ENCODE assay signal across 19 cellular contexts in genomic region chr14:91786188-91786587, GRCh38. TPM values are rescaled to one million over a fixed set of nuclear protein-coding genes. Genes with fewer than 3 reads are reported as not detected.
DNase-seq lines count a peak whose midpoint lies in the region; ATAC-seq and TF ChIP-seq lines count a peak whose summit lies in the region.
"Had no signal": no experiment of that assay in that cellular context is flagged by ENCODE, and none has a peak within 500 bp of the region (broad histone marks: within the 10 kb centered on the region; RNA-seq: fewer than 3 reads in every experiment).

No MANE protein-coding gene starts in this region.

- no peak for ATAC-seq in activated naive CD4-positive, alpha-beta T cell treated with anti-CD3 and anti-CD28 coated beads, Interleukin-2, amount 50 U/mL, for 72 hours
- ATAC-seq in CD4-positive, alpha-beta T cell (ENCODE audit: poor library complexity): no peak
- ATAC-seq in central memory CD8-positive, alpha-beta T cell (replicated peaks; ENCODE audit: extremely low read depth, poor library complexity, severe bottlenecking): no peak
- ATAC-seq in stimulated activated effector memory CD8-positive, alpha-beta T cell treated with anti-CD3 and anti-CD28 coated beads, Interleukin-12 subunit alpha, Interleukin-12 subunit beta, amount 100 ng/mL, for 72 hours: no peak
- no peak for ATAC-seq in right cardiac atrium
- ATAC-seq: HCT116 had no signal

- H3K27me3 ChIP-seq in CD4-positive, alpha-beta T cell (ENCODE audit: control insufficient read depth, insufficient read depth, low read length): no peaks in the 10 kb centered on the region
- H3K27me3 ChIP-seq in right cardiac atrium (ENCODE audit: control insufficient read depth, insufficient read depth) (no peaks in the 10 kb centered on the region), H7 (ENCODE audit: control insufficient read depth, insufficient read depth, low read length) (no peaks in the 10 kb centered on the region)
- H3K27me3 ChIP-seq: BLaER1 treated with 17β-estradiol and CSF1 and Interleukin-3, amounts not matched to agents 10 nM and 100 nM had no signal

- POLR2A ChIA-PET in CD4-positive, alpha-beta T cell (lab: Charles Lee): interaction anchor here (1.0 kb wide), 2 partner anchors 48 to 86 kb away, joined by 3 read pairs; no protein-coding TSS in a partner anchor

- H3K4me1 ChIP-seq in right cardiac atrium (ENCODE audit: control insufficient read depth, insufficient read depth, low read length): no peaks in the 10 kb centered on the region
- H3K4me1 ChIP-seq: BLaER1 treated with 17β-estradiol and CSF1 and Interleukin-3, amounts not matched to agents 10 nM and 100 nM had no signal

- no peaks in the 10 kb centered on the region for H3K36me3 ChIP-seq in H7 (replicated peaks; ENCODE audit: control insufficient read depth, insufficient read depth, low read length)
- H3K36me3 ChIP-seq: BLaER1 treated with 17β-estradiol and CSF1 and Interleukin-3, amounts not matched to agents 10 nM and 100 nM had no signal

- H3K4me3 Mint-ChIP-seq in activated naive CD4-positive, alpha-beta T cell treated with anti-CD3 and anti-CD28 coated beads for 36 hours: no peak overlapping the region
- no peak overlapping the region for H3K4me3 Mint-ChIP-seq in CD4-positive, alpha-beta T cell
- H3K4me3 Mint-ChIP-seq in central memory CD8-positive, alpha-beta T cell: no peak overlapping the region
- H3K4me3 Mint-ChIP-seq in stimulated activated effector memory CD8-positive, alpha-beta T cell treated with anti-CD3 and anti-CD28 coated beads, Interleukin-12 subunit alpha, Interleukin-12 subunit beta, amount 100 ng/mL, for 72 hours: no peak overlapping the region
- H3K4me3 Mint-ChIP-seq: B cell; CD8-positive, alpha-beta memory T cell; HFFc6; IgD-negative memory B cell had no signal

- peak overlapping the region; percentile 10 for H3K27ac Mint-ChIP-seq in activated naive CD4-positive, alpha-beta T cell treated with anti-CD3 and anti-CD28 coated beads for 36 hours
- no peak overlapping the region for H3K27ac Mint-ChIP-seq in activated naive CD4-positive, alpha-beta T cell treated with anti-CD3 and anti-CD28 coated beads, Interleukin-2, amount 50 U/mL, for 72 hours
- peak overlapping the region; percentile 8 for H3K27ac Mint-ChIP-seq in CD4-positive, alpha-beta T cell
- peak overlapping the region; percentile 24 for H3K27ac Mint-ChIP-seq in central memory CD8-positive, alpha-beta T cell (ENCODE audit: low read depth)
- peak overlapping the region; percentile 6 for H3K27ac Mint-ChIP-seq in stimulated activated effector memory CD8-positive, alpha-beta T cell treated with anti-CD3 and anti-CD28 coated beads, Interleukin-12 subunit alpha, Interleukin-12 subunit beta, amount 100 ng/mL, for 72 hours
- H3K27ac Mint-ChIP-seq: B cell, HFFc6 had no signal

- intact Hi-C loops in activated naive CD4-positive, alpha-beta T cell treated with anti-CD3 and anti-CD28 coated beads for 36 hours (cut with micrococcal nuclease): no loop called here
- intact Hi-C loops in CD4-positive, alpha-beta T cell (cut with DNase I, micrococcal nuclease): loop anchor here in 1 of 2 experiments (10.0 kb wide), 1 partner anchor 301 kb away; no protein-coding TSS in a partner anchor
- intact Hi-C loops in right cardiac atrium (cut with DNase I): no loop called here

- 91% methylated on average over 2 of the region's 2 CpGs for WGBS in right cardiac atrium

- no peaks in the 10 kb centered on the region for H3K9me3 ChIP-seq in CD4-positive, alpha-beta T cell (ENCODE audit: control insufficient read depth, low read length)
- H3K9me3 ChIP-seq in right cardiac atrium (ENCODE audit: control insufficient read depth, low read length): no peaks in the 10 kb centered on the region
- H3K9me3 ChIP-seq: BLaER1 treated with 17β-estradiol and CSF1 and Interleukin-3, amounts not matched to agents 10 nM and 100 nM had no signal

- H3K27me3 Mint-ChIP-seq in activated naive CD4-positive, alpha-beta T cell treated with anti-CD3 and anti-CD28 coated beads for 36 hours (ENCODE audit: low read depth): no peaks in the 10 kb centered on the region
- no peaks in the 10 kb centered on the region for H3K27me3 Mint-ChIP-seq in CD4-positive, alpha-beta T cell
- H3K27me3 Mint-ChIP-seq in central memory CD8-positive, alpha-beta T cell: no peaks in the 10 kb centered on the region
- H3K27me3 Mint-ChIP-seq: CD8-positive, alpha-beta memory T cell; IgD-negative memory B cell had no signal

- H3K4me1 Mint-ChIP-seq in activated naive CD4-positive, alpha-beta T cell treated with anti-CD3 and anti-CD28 coated beads for 36 hours (ENCODE audit: low read depth): no peaks in the 10 kb centered on the region
- H3K4me1 Mint-ChIP-seq in CD4-positive, alpha-beta T cell (ENCODE audit: low read depth): peaks cover 6% of the 10 kb centered on the region
- no peaks in the 10 kb centered on the region for H3K4me1 Mint-ChIP-seq in central memory CD8-positive, alpha-beta T cell
- peaks cover 17% of the 10 kb centered on the region for H3K4me1 Mint-ChIP-seq in stimulated activated effector memory CD8-positive, alpha-beta T cell treated with anti-CD3 and anti-CD28 coated beads, Interleukin-12 subunit alpha, Interleukin-12 subunit beta, amount 100 ng/mL, for 72 hours
- H3K4me1 Mint-ChIP-seq: B cell, IgD-negative memory B cell had no signal

- no peaks in the 10 kb centered on the region for H3K9me3 Mint-ChIP-seq in activated naive CD4-positive, alpha-beta T cell treated with anti-CD3 and anti-CD28 coated beads for 36 hours
- no peaks in the 10 kb centered on the region for H3K9me3 Mint-ChIP-seq in activated naive CD4-positive, alpha-beta T cell treated with anti-CD3 and anti-CD28 coated beads, Interleukin-2, amount 50 U/mL, for 72 hours
- H3K9me3 Mint-ChIP-seq in CD4-positive, alpha-beta T cell: no peaks in the 10 kb centered on the region
- no peaks in the 10 kb centered on the region for H3K9me3 Mint-ChIP-seq in central memory CD8-positive, alpha-beta T cell
- H3K9me3 Mint-ChIP-seq in stimulated activated effector memory CD8-positive, alpha-beta T cell treated with anti-CD3 and anti-CD28 coated beads, Interleukin-12 subunit alpha, Interleukin-12 subunit beta, amount 100 ng/mL, for 72 hours: no peaks in the 10 kb centered on the region
- H3K9me3 Mint-ChIP-seq: CD8-positive, alpha-beta memory T cell; HFFc6 had no signal

- H3K27ac ChIP-seq in CD4-positive, alpha-beta T cell (ENCODE audit: low read depth, low read length): no peak overlapping the region
- H3K27ac ChIP-seq in right cardiac atrium (ENCODE audit: low read length): no peak overlapping the region
- H3K27ac ChIP-seq: BLaER1 treated with 17β-estradiol and CSF1 and Interleukin-3, amounts not matched to agents 10 nM and 100 nM; GM23248; HL-60 had no signal

- H3K36me3 Mint-ChIP-seq in activated naive CD4-positive, alpha-beta T cell treated with anti-CD3 and anti-CD28 coated beads for 36 hours (ENCODE audit: low read depth): peaks cover 10% of the 10 kb centered on the region
- no peaks in the 10 kb centered on the region for H3K36me3 Mint-ChIP-seq in activated naive CD4-positive, alpha-beta T cell treated with anti-CD3 and anti-CD28 coated beads, Interleukin-2, amount 50 U/mL, for 72 hours
- peaks cover 86% of the 10 kb centered on the region for H3K36me3 Mint-ChIP-seq in CD4-positive, alpha-beta T cell (ENCODE audit: low read depth)
- peaks cover 59% of the 10 kb centered on the region for H3K36me3 Mint-ChIP-seq in central memory CD8-positive, alpha-beta T cell (ENCODE audit: insufficient read depth)
- H3K36me3 Mint-ChIP-seq in stimulated activated effector memory CD8-positive, alpha-beta T cell treated with anti-CD3 and anti-CD28 coated beads, Interleukin-12 subunit alpha, Interleukin-12 subunit beta, amount 100 ng/mL, for 72 hours: peaks cover 75% of the 10 kb centered on the region

- TF ChIP-seq CTCF in CD4-positive, alpha-beta T cell (IDR thresholded peaks at IDR 0.05): no peak

- DNase-seq in activated naive CD4-positive, alpha-beta T cell treated with anti-CD3 and anti-CD28 coated beads for 36 hours: no peak
- DNase-seq in activated naive CD4-positive, alpha-beta T cell treated with anti-CD3 and anti-CD28 coated beads, Interleukin-2, amount 50 U/mL, for 72 hours (ENCODE audit: low spot score in 2 of 2): no peak
- no peak for DNase-seq in CD4-positive, alpha-beta T cell
- DNase-seq in central memory CD8-positive, alpha-beta T cell (ENCODE audit: low spot score in 2 of 2): no peak
- DNase-seq in stimulated activated effector memory CD8-positive, alpha-beta T cell treated with anti-CD3 and anti-CD28 coated beads, Interleukin-12 subunit alpha, Interleukin-12 subunit beta, amount 100 ng/mL, for 72 hours (ENCODE audit: low spot score in 2 of 2): no peak
- DNase-seq in right cardiac atrium (no peak), H7 (no peak)
- DNase-seq: 8988T; CD8-positive, alpha-beta memory T cell; COR-L47; DMS 273 treated with DMSO at 0.1 percent for 48 hours; GM23248; HFFc6 had no signal

- CTCF ChIA-PET in activated naive CD4-positive, alpha-beta T cell treated with anti-CD3 and anti-CD28 coated beads for 36 hours (lab: Charles Lee): interaction anchor here (1.2 to 1.6 kb wide), 3 partner anchors 12 to 125 kb away, joined by 3 to 5 read pairs (median 4); no protein-coding TSS in a partner anchor
- CTCF ChIA-PET in CD4-positive, alpha-beta T cell (lab: Charles Lee): interaction anchor here (1.6 to 2.3 kb wide), 2 partner anchors 9 to 125 kb away, joined by 3 to 9 read pairs; no protein-coding TSS in a partner anchor

- H3K4me3 ChIP-seq in right cardiac atrium (ENCODE audit: low read length): no peak overlapping the region
- H3K4me3 ChIP-seq in H7 (ENCODE audit: insufficient read depth, low read depth, low read length): no peak overlapping the region
- H3K4me3 ChIP-seq: BLaER1 treated with 17β-estradiol and CSF1 and Interleukin-3, amounts not matched to agents 10 nM and 100 nM; GM23248 had no signal

RNA-seq across cellular contexts. Expression of gene CATSPERB, which starts 54.3 kb away (rescaled TPM):
- total RNA-seq in activated naive CD4-positive, alpha-beta T cell treated with anti-CD3 and anti-CD28 coated beads for 36 hours: under 1 TPM; 0.20 to 0.26 TPM
- total RNA-seq in activated naive CD4-positive, alpha-beta T cell treated with anti-CD3 and anti-CD28 coated beads, Interleukin-2, amount 50 U/mL, for 72 hours: 1 to 10 TPM in 1 of 2 donors, under 1 TPM in 1; 0.50 to 1.1 TPM
- total RNA-seq in CD4-positive, alpha-beta T cell: 1 to 10 TPM; 5.3 to 7.1 TPM
- total RNA-seq in right cardiac atrium: 1 to 10 TPM in 3 of 4 donors, under 1 TPM in 1; 0.82 to 3.2 (median 2.2) TPM
- polyA plus RNA-seq in right cardiac atrium: 0.48 TPM
- 0.35 and 0.41 TPM in 2 replicates for total RNA-seq in H7 (2014; rRNA removed; shearing (Covaris generic))
- total RNA-seq: HFFc6, HT1080 had no signal
- polyA plus RNA-seq: GM23248 had no signal

Comparison
In these comparisons a context has a peak if more than half of its experiments do, and no peak if none do; other contexts are left out.
1. H3K27ac Mint-ChIP-seq: peak in activated naive CD4-positive, alpha-beta T cell treated with anti-CD3 and anti-CD28 coated beads for 36 hours (single experiment), CD4-positive, alpha-beta T cell (single experiment), central memory CD8-positive, alpha-beta T cell (single experiment) and stimulated activated effector memory CD8-positive, alpha-beta T cell treated with anti-CD3 and anti-CD28 coated beads, Interleukin-12 subunit alpha, Interleukin-12 subunit beta, amount 100 ng/mL, for 72 hours (single experiment); none in activated naive CD4-positive, alpha-beta T cell treated with anti-CD3 and anti-CD28 coated beads, Interleukin-2, amount 50 U/mL, for 72 hours (0 of 2).